In the genomic region with DNA sequence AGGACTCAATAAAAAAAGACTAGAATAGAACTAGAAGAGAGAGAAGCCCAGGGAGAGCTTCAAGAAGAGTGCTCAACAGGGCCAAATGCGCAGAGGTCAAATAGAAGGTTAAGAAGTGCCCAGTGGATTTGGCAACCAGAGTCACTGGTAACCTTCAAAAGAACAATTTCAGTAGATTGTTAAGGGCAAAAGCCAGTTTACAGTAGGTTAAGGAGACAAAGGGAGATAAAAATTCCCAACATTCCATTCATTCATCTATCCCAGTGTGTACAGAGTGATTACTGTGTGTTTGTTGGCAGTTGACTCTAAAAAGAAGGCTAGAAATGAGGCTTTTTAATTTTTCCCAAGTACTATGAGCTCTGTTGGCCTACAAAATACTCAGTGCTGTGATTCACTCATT, we compare ENCODE assay signal across 27 cellular contexts.
A peak's percentile ranks its signal among the peaks of the same experiment; 100 is the strongest.
DNase-seq lines count a peak whose midpoint lies in the region; ATAC-seq, FAIRE-seq and TF ChIP-seq lines count a peak whose summit lies in the region.
"Had no signal": no experiment of that assay in that cellular context is flagged by ENCODE, and none has a peak within 500 bp of the region (broad histone marks: within the 10 kb centered on the region; RNA-seq: fewer than 3 reads in every experiment).

No MANE protein-coding gene starts in this region.

- H3K4me3 ChIP-seq in epithelial cell of proximal tubule (ENCODE audit: low read depth, low read length) = no peak overlapping the region
- H3K4me3 ChIP-seq: hepatocyte, upper lobe of left lung had no signal

- H3K36me3 Mint-ChIP-seq in WTC11 (peaks cover 22% of the 10 kb centered on the region), type B pancreatic cell (peaks cover 19% of the 10 kb centered on the region)

- FAIRE-seq in GM19239 (lab: Jason Lieb, UNC) = no peak
- FAIRE-seq: frontal cortex had no signal

- intact Hi-C loops in sciatic nerve (cut with DNase I) = no loop called here

- no peaks in the 10 kb centered on the region for H3K9me3 Mint-ChIP-seq in WTC11
- no peaks in the 10 kb centered on the region for H3K9me3 Mint-ChIP-seq in type B pancreatic cell
- H3K9me3 Mint-ChIP-seq: activated T-helper 1 cell treated with anti-CD3 and anti-CD28 coated beads, Interleukin-12 subunit alpha, Interleukin-12 subunit beta, Interleukin-2, Interleukin-4 antibody, amounts not matched to agents 30 ng/mL and 10 ng/mL and 1 ng/mL, durations not matched to agents 14 hours and 24 hours and 36 hours; CD4-positive, alpha-beta memory T cell; nephron had no signal

- H3K27ac Mint-ChIP-seq in WTC11 = peak overlapping the region; percentile 87; the same call in 1 of the 2 replicates
- no peak overlapping the region for H3K27ac Mint-ChIP-seq in type B pancreatic cell
- H3K27ac Mint-ChIP-seq: activated T-helper 1 cell treated with anti-CD3 and anti-CD28 coated beads, Interleukin-12 subunit alpha, Interleukin-12 subunit beta, Interleukin-2, Interleukin-4 antibody, amounts not matched to agents 30 ng/mL and 10 ng/mL and 1 ng/mL, durations not matched to agents 14 hours and 24 hours and 36 hours; CD4-positive, alpha-beta memory T cell; nephron had no signal

- TF ChIP-seq CTCF in WTC11 (IDR thresholded peaks at IDR 0.05) (no peak), epithelial cell of proximal tubule (conservative IDR thresholded peaks at IDR 0.05; ENCODE audit: low read depth, low read length) (no peak), type B pancreatic cell (conservative IDR thresholded peaks at IDR 0.05) (no peak)

- POLR2A ChIA-PET in WTC11 (lab: Charles Lee) = no interaction called here

- no peaks in the 10 kb centered on the region for H3K27me3 Mint-ChIP-seq in WTC11 (ENCODE audit: low read depth)
- H3K27me3 Mint-ChIP-seq in type B pancreatic cell = no peaks in the 10 kb centered on the region
- H3K27me3 Mint-ChIP-seq: CD4-positive, alpha-beta memory T cell had no signal

- DNase-seq in EL = peak; percentile 21
- DNase-seq in WTC11 (ENCODE audit: low spot score) = no peak
- DNase-seq in epithelial cell of proximal tubule (ENCODE audit: low read depth) = peak; percentile 13
- no peak for DNase-seq in sciatic nerve (ENCODE audit: low spot score)
- no peak for DNase-seq in COR-L47 (lab: John Stamatoyannopoulos, UW)
- DNase-seq in GM19239 (ENCODE audit: insufficient read length, low spot score) = no peak
- DNase-seq in type B pancreatic cell (ENCODE audit: extremely low spot score, unreplicated experiment) = no peak
- DNase-seq: activated CD4-positive, alpha-beta T cell treated with anti-CD3 and anti-CD28 coated beads, Interleukin-2, amount 50 U/mL, for 1 hour; activated naive CD4-positive, alpha-beta T cell treated with anti-CD3 and anti-CD28 coated beads, Interleukin-2, amount 50 U/mL, for 16 hours; AML-193; CD4-positive, alpha-beta memory T cell; central memory CD4-positive, alpha-beta T cell; erythroblast; GDM1; NCI-H1092 treated with DMSO at 0.1 percent for 48 hours; NCI-H2029; NCI-H226; posterior cingulate gyrus; stimulated activated CD8-positive, alpha-beta memory T cell treated with anti-CD3 and anti-CD28 coated beads, Interleukin-4, amount 100 ng/mL, for 48 hours; upper lobe of left lung had no signal

- no peak overlapping the region for H3K4me3 Mint-ChIP-seq in WTC11
- H3K4me3 Mint-ChIP-seq in type B pancreatic cell = no peak overlapping the region
- H3K4me3 Mint-ChIP-seq: activated T-helper 1 cell treated with anti-CD3 and anti-CD28 coated beads, Interleukin-12 subunit alpha, Interleukin-12 subunit beta, Interleukin-2, Interleukin-4 antibody, amounts not matched to agents 30 ng/mL and 10 ng/mL and 1 ng/mL, durations not matched to agents 14 hours and 24 hours and 36 hours; CD4-positive, alpha-beta memory T cell; nephron had no signal

- CTCF ChIA-PET in WTC11 (lab: Charles Lee) = interaction anchor here (1.1 to 2.1 kb wide), 2 partner anchors 70 to 77 kb away, joined by 3 to 5 read pairs; partner anchors contain the start of gene RIGI

- ATAC-seq in WTC11 (no peak), sciatic nerve (peak; percentile 52), HG02571 (IDR thresholded peaks at IDR 0.05; ENCODE audit: unreplicated experiment) (no peak)
- ATAC-seq: left lobe of liver, SK-N-SH treated with all-trans-retinoic acid at 6 μM for 48 hours had no signal

- H3K4me1 Mint-ChIP-seq in WTC11 (peaks cover 10% of the 10 kb centered on the region; the same call in 1 of the 2 replicates), type B pancreatic cell (ENCODE audit: unreplicated experiment) (no peaks in the 10 kb centered on the region)
- H3K4me1 Mint-ChIP-seq: nephron had no signal

TF ChIP-seq in WTC11, 78 proteins besides CTCF, POLR2A, EP300 and RAD21:
- TF ChIP-seq PREB (CRISPR knock-in tag; IDR thresholded peaks at IDR 0.05; ENCODE audit: borderline replicate concordance) = no peak
- TF ChIP-seq FOXP1 (CRISPR knock-in tag; IDR thresholded peaks at IDR 0.05; ENCODE audit: borderline replicate concordance) = no peak
- no peak for TF ChIP-seq GABPB1 (CRISPR knock-in tag; IDR thresholded peaks at IDR 0.05)
- TF ChIP-seq NR3C1 (CRISPR knock-in tag; conservative IDR thresholded peaks at IDR 0.05; ENCODE audit: low read depth) = no peak
- TF ChIP-seq CBFB (CRISPR knock-in tag; IDR thresholded peaks at IDR 0.05; ENCODE audit: low read depth) = no peak
- TF ChIP-seq CREB1 (CRISPR knock-in tag; IDR thresholded peaks at IDR 0.05) = no peak
- TF ChIP-seq, protein P1, sequence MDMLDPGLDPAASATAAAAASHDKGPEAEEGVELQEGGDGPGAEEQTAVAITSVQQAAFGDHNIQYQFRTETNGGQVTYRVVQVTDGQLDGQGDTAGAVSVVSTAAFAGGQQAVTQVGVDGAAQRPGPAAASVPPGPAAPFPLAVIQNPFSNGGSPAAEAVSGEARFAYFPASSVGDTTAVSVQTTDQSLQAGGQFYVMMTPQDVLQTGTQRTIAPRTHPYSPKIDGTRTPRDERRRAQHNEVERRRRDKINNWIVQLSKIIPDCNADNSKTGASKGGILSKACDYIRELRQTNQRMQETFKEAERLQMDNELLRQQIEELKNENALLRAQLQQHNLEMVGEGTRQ (CRISPR knock-in tag; IDR thresholded peaks at IDR 0.05) = no peak
- TF ChIP-seq NR2C2 (CRISPR knock-in tag; IDR thresholded peaks at IDR 0.05) = no peak
- TF ChIP-seq, protein P2, sequence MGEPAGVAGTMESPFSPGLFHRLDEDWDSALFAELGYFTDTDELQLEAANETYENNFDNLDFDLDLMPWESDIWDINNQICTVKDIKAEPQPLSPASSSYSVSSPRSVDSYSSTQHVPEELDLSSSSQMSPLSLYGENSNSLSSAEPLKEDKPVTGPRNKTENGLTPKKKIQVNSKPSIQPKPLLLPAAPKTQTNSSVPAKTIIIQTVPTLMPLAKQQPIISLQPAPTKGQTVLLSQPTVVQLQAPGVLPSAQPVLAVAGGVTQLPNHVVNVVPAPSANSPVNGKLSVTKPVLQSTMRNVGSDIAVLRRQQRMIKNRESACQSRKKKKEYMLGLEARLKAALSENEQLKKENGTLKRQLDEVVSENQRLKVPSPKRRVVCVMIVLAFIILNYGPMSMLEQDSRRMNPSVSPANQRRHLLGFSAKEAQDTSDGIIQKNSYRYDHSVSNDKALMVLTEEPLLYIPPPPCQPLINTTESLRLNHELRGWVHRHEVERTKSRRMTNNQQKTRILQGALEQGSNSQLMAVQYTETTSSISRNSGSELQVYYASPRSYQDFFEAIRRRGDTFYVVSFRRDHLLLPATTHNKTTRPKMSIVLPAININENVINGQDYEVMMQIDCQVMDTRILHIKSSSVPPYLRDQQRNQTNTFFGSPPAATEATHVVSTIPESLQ (CRISPR knock-in tag; IDR thresholded peaks at IDR 0.05) = no peak
- TF ChIP-seq ELF4 (CRISPR knock-in tag; IDR thresholded peaks at IDR 0.05; ENCODE audit: low read depth) = no peak
- no peak for TF ChIP-seq TEAD1 (CRISPR knock-in tag; IDR thresholded peaks at IDR 0.05)
- TF ChIP-seq GRHL2 (CRISPR knock-in tag; IDR thresholded peaks at IDR 0.05; ENCODE audit: insufficient replicate concordance, severe bottlenecking) = no peak
- TF ChIP-seq MYBL2 (CRISPR knock-in tag; IDR thresholded peaks at IDR 0.05) = no peak
- no peak for TF ChIP-seq ZNF263 (CRISPR knock-in tag; IDR thresholded peaks at IDR 0.05; ENCODE audit: low read depth)
- no peak for TF ChIP-seq JUN (CRISPR knock-in tag; IDR thresholded peaks at IDR 0.05)

Comparison
In these comparisons a context has a peak if more than half of its experiments do, and no peak if none do; other contexts are left out.
1. DNase-seq: peak in EL (single experiment) and epithelial cell of proximal tubule (single experiment); none in WTC11 (single experiment), sciatic nerve (single experiment), COR-L47 (single experiment), GM19239 (single experiment) and type B pancreatic cell (single experiment).